ENCODE assay signal across 15 cellular contexts in the genomic region with DNA sequence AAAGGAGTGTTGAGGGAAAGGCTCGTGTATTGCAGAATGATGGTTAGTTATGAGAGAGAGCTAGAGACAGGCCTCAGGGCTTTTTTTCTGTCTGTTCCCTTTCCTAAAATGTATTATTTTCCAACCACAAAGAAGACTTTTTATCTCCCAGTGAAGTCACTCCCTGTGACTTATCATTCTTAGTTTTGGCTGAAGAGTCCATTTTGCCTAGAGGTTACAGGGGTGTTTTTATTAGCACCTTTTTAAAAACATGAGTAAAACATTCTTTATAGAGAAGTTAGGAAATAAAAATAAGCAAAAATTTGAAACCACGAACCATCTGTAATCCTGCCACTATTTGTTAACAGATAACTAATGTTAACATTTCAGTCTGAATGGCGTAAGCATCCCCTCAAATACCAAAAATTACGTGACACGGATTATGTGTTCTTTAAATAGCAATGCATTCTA. TPM values are rescaled to one million over a fixed set of nuclear protein-coding genes. Genes with fewer than 3 reads are reported as not detected.
DNase-seq lines count a peak whose midpoint lies in the region; ATAC-seq and TF ChIP-seq lines count a peak whose summit lies in the region.
"Had no signal": no experiment of that assay in that cellular context is flagged by ENCODE, and none has a peak within 500 bp of the region (broad histone marks: within the 10 kb centered on the region; RNA-seq: fewer than 3 reads in every experiment).

No MANE protein-coding gene starts in this region.

- H3K36me3 ChIP-seq in smooth muscle cell (ENCODE audit: low read depth) (peaks cover 5% of the 10 kb centered on the region), neural progenitor cell (no peaks in the 10 kb centered on the region)

- H2AFZ ChIP-seq in smooth muscle cell (ENCODE audit: low read depth) (no peak overlapping the region), neural progenitor cell (replicated peaks) (no peak overlapping the region)

- H3K79me2 ChIP-seq in smooth muscle cell (ENCODE audit: low read depth) (peaks cover 3% of the 10 kb centered on the region), neural progenitor cell (ENCODE audit: low read depth) (no peaks in the 10 kb centered on the region)

- H3K4me3 ChIP-seq in smooth muscle cell (no peak overlapping the region), neural progenitor cell (no peak overlapping the region)

- DNase-seq in activated CD4-positive, CD25-positive, alpha-beta regulatory T cell (lab: John Stamatoyannopoulos, UW) = no peak
- DNase-seq in RPMI7951 (ENCODE audit: low read depth) (peak; percentile 69), dedifferentiated amniotic fluid mesenchymal stem cell (ENCODE audit: extremely low spot score) (peak; percentile 39), smooth muscle cell (lab: John Stamatoyannopoulos, UW; ENCODE audit: unreplicated experiment) (no peak), neural progenitor cell (ENCODE audit: low spot score) (no peak), DMS53 (lab: John Stamatoyannopoulos, UW) (no peak)
- DNase-seq: DMS153, SHP77 treated with DMSO at 0.1 percent for 48 hours had no signal

- H3K9me3 Mint-ChIP-seq in neural progenitor cell = peaks cover 5% of the 10 kb centered on the region

- H3K9me3 ChIP-seq in smooth muscle cell (replicated peaks; ENCODE audit: low read depth) = no peaks in the 10 kb centered on the region
- H3K9me3 ChIP-seq in neural progenitor cell (ENCODE audit: low read depth) = no peaks in the 10 kb centered on the region

- H3K27me3 ChIP-seq in smooth muscle cell (ENCODE audit: low read depth) (no peaks in the 10 kb centered on the region), neural progenitor cell (no peaks in the 10 kb centered on the region)

- peak; percentile 57 to 59 for ATAC-seq in activated CD4-positive, CD25-positive, alpha-beta regulatory T cell treated with anti-CD3 and anti-CD28 coated beads, Interleukin-2, amount 50 U/mL, for 24 hours
- ATAC-seq in HG03432 (IDR thresholded peaks at IDR 0.05; ENCODE audit: unreplicated experiment) = no peak
- ATAC-seq: esophagus mucosa had no signal

- H3F3A ChIP-seq in smooth muscle cell (ENCODE audit: low read depth) (peaks cover 20% of the 10 kb centered on the region), neural progenitor cell (ENCODE audit: low read depth) (no peaks in the 10 kb centered on the region)

- H3K4me3 Mint-ChIP-seq in neural progenitor cell = no peak overlapping the region

- H4K20me1 ChIP-seq in smooth muscle cell (ENCODE audit: low read depth) = no peaks in the 10 kb centered on the region
- no peaks in the 10 kb centered on the region for H4K20me1 ChIP-seq in neural progenitor cell (ENCODE audit: low read depth)

- 17% methylated on average over 5 of the region's 5 CpGs for WGBS in smooth muscle cell (ENCODE audit: low lambda C conversion rate)

- H3K9ac ChIP-seq in smooth muscle cell (ENCODE audit: low read depth) = peak overlapping the region; percentile 91
- no peak overlapping the region for H3K9ac ChIP-seq in neural progenitor cell

- no peaks in the 10 kb centered on the region for H3K27me3 Mint-ChIP-seq in neural progenitor cell (ENCODE audit: insufficient read depth, low read depth)

- TF ChIP-seq CTCF in smooth muscle cell (IDR thresholded peaks at IDR 0.05; ENCODE audit: borderline replicate concordance, insufficient read depth, poor library complexity, severe bottlenecking) = no peak
- no peak for TF ChIP-seq CTCF in neural progenitor cell (IDR thresholded peaks at IDR 0.05)

- H3K27ac Mint-ChIP-seq in neural progenitor cell = no peak overlapping the region

- H3K4me1 Mint-ChIP-seq in neural progenitor cell = no peaks in the 10 kb centered on the region

- peak overlapping the region; percentile 98 for H3K27ac ChIP-seq in smooth muscle cell (ENCODE audit: low read depth)
- no peak overlapping the region for H3K27ac ChIP-seq in neural progenitor cell

- H3K36me3 Mint-ChIP-seq in neural progenitor cell = peaks cover 28% of the 10 kb centered on the region

- H3K4me1 ChIP-seq in smooth muscle cell (ENCODE audit: low read depth) (peaks cover 3% of the 10 kb centered on the region), neural progenitor cell (no peaks in the 10 kb centered on the region)

- H3K4me2 ChIP-seq in smooth muscle cell = peak overlapping the region; percentile 79
- no peak overlapping the region for H3K4me2 ChIP-seq in neural progenitor cell

RNA-seq across cellular contexts. Expression of a gene that starts 37.3 kb away (rescaled TPM):
- total RNA-seq in RPMI7951 (2014; rRNA removed; shearing (Covaris generic)) = 26.6 and 30.5 TPM in 2 replicates
- 17.1 and 17.4 TPM in 2 replicates for total RNA-seq in smooth muscle cell
- 15.4 and 22.5 TPM in 2 replicates for polyA plus RNA-seq in smooth muscle cell
- total RNA-seq in neural progenitor cell (ENCODE audit: low replicate concordance) = 18.9 and 36.0 TPM in 2 replicates

RNA-seq across cellular contexts. Expression of a gene that starts 58.4 kb away (rescaled TPM):
- not detected in 2 replicates for total RNA-seq in RPMI7951 (2014; rRNA removed; shearing (Covaris generic))
- not detected in 2 replicates for total RNA-seq in smooth muscle cell
- polyA plus RNA-seq in smooth muscle cell = not detected in 2 replicates
- not detected in 2 replicates for total RNA-seq in neural progenitor cell (ENCODE audit: low replicate concordance)
- total RNA-seq: A172, esophagus mucosa, kidney epithelial cell, NCI-H460 had no signal
- polyA plus RNA-seq: neural cell had no signal

Comparison
In these comparisons a context has a peak if more than half of its experiments do, and no peak if none do; other contexts are left out.
1. DNase-seq: peak in RPMI7951 (single experiment) and dedifferentiated amniotic fluid mesenchymal stem cell (single experiment); none in activated CD4-positive, CD25-positive, alpha-beta regulatory T cell (0 of 4), smooth muscle cell (single experiment), neural progenitor cell (single experiment) and DMS53 (single experiment).